Comparison of ENCODE assay signal across 7 cellular contexts in the genomic region with DNA sequence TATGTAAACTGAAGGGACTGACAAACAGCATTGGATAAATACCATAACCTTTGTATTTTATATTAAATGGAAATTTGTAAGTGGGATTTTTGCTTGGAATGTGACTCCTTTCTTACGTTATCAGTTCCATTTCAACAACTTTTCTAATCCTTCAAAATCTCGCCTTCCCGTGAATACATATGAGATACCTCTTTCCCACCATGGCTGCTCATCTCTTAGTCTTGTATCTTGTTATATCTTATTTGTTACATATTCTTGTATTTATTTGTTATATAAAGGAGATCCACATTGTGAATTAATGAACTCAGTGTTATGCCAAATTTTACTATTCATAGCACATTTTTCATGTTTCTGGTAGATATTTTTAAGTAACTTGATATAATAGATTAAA.
"Had no signal": no experiment of that assay in that cellular context is flagged by ENCODE, and none has a peak within 500 bp of the region (broad histone marks: within the 10 kb centered on the region; RNA-seq: fewer than 3 reads in every experiment).

No MANE protein-coding gene starts in this region.

- H3K27ac ChIP-seq: HL-60 had no signal

- H3K36me3 Mint-ChIP-seq: IgD-negative memory B cell had no signal

- FAIRE-seq: HepG2, HTR-8/SVneo had no signal

- H3K27ac Mint-ChIP-seq: IgD-negative memory B cell had no signal

- H3K4me1 Mint-ChIP-seq: IgD-negative memory B cell had no signal

- ATAC-seq: HepG2 had no signal

- H3K4me3 Mint-ChIP-seq: IgD-negative memory B cell had no signal

- DNase-seq: IMR-90, KBM-7, KG1 had no signal

- H3K27me3 Mint-ChIP-seq: IgD-negative memory B cell had no signal
